ENCODE assay signal across 9 cellular contexts in the genomic region with DNA sequence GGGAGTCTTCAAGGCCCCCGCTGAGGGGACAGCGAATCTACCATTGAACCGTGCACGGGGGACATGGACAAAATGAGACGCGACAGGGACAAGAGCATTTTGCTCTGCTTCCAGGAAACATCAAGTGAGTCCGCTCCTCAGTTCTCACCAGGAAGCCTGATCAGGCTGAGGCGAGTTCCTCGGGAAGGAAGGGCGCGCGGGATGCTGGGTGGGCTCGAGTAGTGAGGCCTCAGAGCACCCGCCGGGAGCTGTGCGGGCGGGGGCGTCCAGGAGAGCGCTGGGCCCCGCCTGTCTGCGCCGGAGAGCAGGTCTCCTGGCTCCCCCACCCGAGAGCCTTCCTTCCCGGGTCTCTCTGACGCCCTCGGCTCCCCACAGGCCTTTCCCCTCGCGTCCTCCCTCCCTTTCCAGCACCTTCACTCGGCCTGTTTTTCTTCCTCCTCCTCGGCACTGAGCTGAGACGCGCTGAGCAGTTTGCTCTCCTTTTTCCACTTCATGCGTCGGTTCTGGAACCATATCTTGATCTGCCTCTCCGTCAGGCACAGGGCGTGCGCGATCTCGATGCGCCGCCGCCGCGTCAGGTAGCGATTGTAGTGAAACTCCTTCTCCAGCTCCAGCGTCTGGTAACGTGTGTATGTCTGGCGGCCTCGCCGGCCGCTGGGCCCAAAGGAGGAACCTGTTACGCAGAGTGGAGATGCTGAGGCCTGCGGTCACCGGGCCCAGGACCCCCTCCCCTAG. TPM values are rescaled to one million over a fixed set of nuclear protein-coding genes. Genes with fewer than 3 reads are reported as not detected.
DNase-seq lines count a peak whose midpoint lies in the region; ATAC-seq and TF ChIP-seq lines count a peak whose summit lies in the region.
"Had no signal": no experiment of that assay in that cellular context is flagged by ENCODE, and none has a peak within 500 bp of the region (broad histone marks: within the 10 kb centered on the region; RNA-seq: fewer than 3 reads in every experiment).

No MANE protein-coding gene starts in this region.

- no peaks in the 10 kb centered on the region for H3K36me3 Mint-ChIP-seq in CD4-positive, alpha-beta memory T cell
- H3K36me3 Mint-ChIP-seq in natural killer cell treated with Interleukin-12 subunit alpha and Interleukin-12 subunit beta and Interleukin-15 and Interleukin-18, amount 100 ng/mL, for 72 hours: no peaks in the 10 kb centered on the region

- DNase-seq in CD4-positive, alpha-beta memory T cell: peak in 1 of 5 donors; percentile 64
- DNase-seq in NT2/D1 (ENCODE audit: low read depth, low spot score): no peak
- no peak for DNase-seq in brain microvascular endothelial cell
- no peak for DNase-seq in natural killer cell treated with Interleukin-12 subunit alpha and Interleukin-12 subunit beta and Interleukin-15 and Interleukin-18, amount 100 ng/mL, for 72 hours (ENCODE audit: low spot score)
- DNase-seq in NOMO-1 (lab: John Stamatoyannopoulos, UW; ENCODE audit: unreplicated experiment in 2 of 2): no peak
- DNase-seq: left colon had no signal

- H3K4me1 ChIP-seq in CD4-positive, alpha-beta memory T cell (ENCODE audit: insufficient read depth, low read length): peaks cover 46% of the 10 kb centered on the region
- H3K4me1 ChIP-seq in NT2/D1 (ENCODE audit: insufficient read depth, insufficient read length): peaks cover 12% of the 10 kb centered on the region

- H3K9ac ChIP-seq in NT2/D1 (ENCODE audit: insufficient read length, low read depth): no peak overlapping the region

- POLR2A ChIA-PET in CD4-positive, alpha-beta memory T cell (lab: Charles Lee; ENCODE audit: partially characterized antibody): interaction anchor here (1.3 kb wide), 1 partner anchor 18 kb away, joined by 4 read pairs; no protein-coding TSS in a partner anchor

- intact Hi-C loops in CD4-positive, alpha-beta memory T cell (cut with micrococcal nuclease): no loop called here

- peaks cover 23 to 52% (median 42%) of the 10 kb centered on the region in 4 donors for H3K4me1 Mint-ChIP-seq in CD4-positive, alpha-beta memory T cell
- peaks cover 42 to 55% of the 10 kb centered on the region in 2 donors for H3K4me1 Mint-ChIP-seq in natural killer cell treated with Interleukin-12 subunit alpha and Interleukin-12 subunit beta and Interleukin-15 and Interleukin-18, amount 100 ng/mL, for 72 hours (ENCODE audit: low read depth in 2 of 2)

- no peaks in the 10 kb centered on the region for H3K9me3 ChIP-seq in CD4-positive, alpha-beta memory T cell (ENCODE audit: control insufficient read depth in 1 of 2, low read length in 2 of 2)
- H3K9me3 ChIP-seq in NT2/D1 (ENCODE audit: insufficient read depth, low read length): no peaks in the 10 kb centered on the region

- ATAC-seq in natural killer cell treated with Interleukin-12 subunit alpha and Interleukin-12 subunit beta and Interleukin-15 and Interleukin-18, amount 100 ng/mL, for 72 hours: no peak
- ATAC-seq in HG03439 (IDR thresholded peaks at IDR 0.05; ENCODE audit: unreplicated experiment) (no peak), HG03442 (IDR thresholded peaks at IDR 0.05; ENCODE audit: unreplicated experiment) (no peak), GM19328 (IDR thresholded peaks at IDR 0.05; ENCODE audit: unreplicated experiment) (no peak)
- ATAC-seq: left colon had no signal

- H3K4me3 Mint-ChIP-seq in CD4-positive, alpha-beta memory T cell: peak overlapping the region; percentile 67 to 93 (median 86)
- peak overlapping the region; percentile 83 for H3K4me3 Mint-ChIP-seq in natural killer cell treated with Interleukin-12 subunit alpha and Interleukin-12 subunit beta and Interleukin-15 and Interleukin-18, amount 100 ng/mL, for 72 hours

- H3K9me3 Mint-ChIP-seq in CD4-positive, alpha-beta memory T cell: no peaks in the 10 kb centered on the region
- H3K9me3 Mint-ChIP-seq in natural killer cell treated with Interleukin-12 subunit alpha and Interleukin-12 subunit beta and Interleukin-15 and Interleukin-18, amount 100 ng/mL, for 72 hours: no peaks in the 10 kb centered on the region

- no peaks in the 10 kb centered on the region for H3K36me3 ChIP-seq in CD4-positive, alpha-beta memory T cell (ENCODE audit: insufficient read depth, low read length)
- no peaks in the 10 kb centered on the region for H3K36me3 ChIP-seq in NT2/D1 (ENCODE audit: insufficient read depth, insufficient read length, low read length)
- no peaks in the 10 kb centered on the region for H3K36me3 ChIP-seq in brain microvascular endothelial cell (replicated peaks)

- TF ChIP-seq CTCF in brain microvascular endothelial cell (IDR thresholded peaks at IDR 0.05; ENCODE audit: low read depth, low read length, missing control alignments): no peak

- H3K27ac ChIP-seq in CD4-positive, alpha-beta memory T cell (ENCODE audit: low read depth, low read length): no peak overlapping the region
- no peak overlapping the region for H3K27ac ChIP-seq in brain microvascular endothelial cell

- peaks cover 55 to 78% of the 10 kb centered on the region in 2 donors for H3K27me3 Mint-ChIP-seq in CD4-positive, alpha-beta memory T cell
- H3K27me3 Mint-ChIP-seq in natural killer cell treated with Interleukin-12 subunit alpha and Interleukin-12 subunit beta and Interleukin-15 and Interleukin-18, amount 100 ng/mL, for 72 hours: peaks cover 62 to 71% of the 10 kb centered on the region in 2 donors

- peaks cover 65% of the 10 kb centered on the region for H3K27me3 ChIP-seq in CD4-positive, alpha-beta memory T cell (ENCODE audit: insufficient read depth, low read length)
- H3K27me3 ChIP-seq in NT2/D1 (ENCODE audit: insufficient read depth, insufficient read length) (peaks cover 100% of the 10 kb centered on the region), brain microvascular endothelial cell (replicated peaks) (peaks cover 96% of the 10 kb centered on the region)

- peak overlapping the region in 1 of 2 donors; percentile 47 for H3K4me3 ChIP-seq in CD4-positive, alpha-beta memory T cell (ENCODE audit: low read length in 2 of 2)
- peak overlapping the region; percentile 31 for H3K4me3 ChIP-seq in NT2/D1 (ENCODE audit: insufficient read length, low read depth)
- peak overlapping the region; percentile 51 for H3K4me3 ChIP-seq in brain microvascular endothelial cell (ENCODE audit: low read depth, low read length)

- in situ Hi-C loops in brain microvascular endothelial cell (cut with HindIII; ENCODE audit: low pct_ligation_motif_present, low sequenced_read_pairs): no loop called here

- CTCF ChIA-PET in CD4-positive, alpha-beta memory T cell (lab: Charles Lee; ENCODE audit: partially characterized antibody): interaction anchor here (0.6 to 6.0 kb wide), 7 partner anchors 12 to 288 kb away, joined by 3 to 59 read pairs (median 3); no protein-coding TSS in a partner anchor

- H3K27ac Mint-ChIP-seq in CD4-positive, alpha-beta memory T cell: peak overlapping the region in 4 of 7 donors; percentile 23 to 73 (median 42)
- peak overlapping the region in 1 of 2 donors; percentile 20 for H3K27ac Mint-ChIP-seq in natural killer cell treated with Interleukin-12 subunit alpha and Interleukin-12 subunit beta and Interleukin-15 and Interleukin-18, amount 100 ng/mL, for 72 hours

RNA-seq across cellular contexts. Expression of a gene that starts 2.6 kb away (rescaled TPM):
- total RNA-seq in CD4-positive, alpha-beta memory T cell: not detected
- polyA plus RNA-seq in CD4-positive, alpha-beta memory T cell: not detected
- total RNA-seq in natural killer cell treated with Interleukin-12 subunit alpha and Interleukin-12 subunit beta and Interleukin-15 and Interleukin-18, amount 100 ng/mL, for 72 hours: under 1 TPM in 1 of 2 donors, not detected in 1; 0.70 TPM

RNA-seq across cellular contexts. Expression of a gene that starts 6.1 kb away (rescaled TPM):
- 10 to 100 TPM; 11.2 to 14.5 TPM for total RNA-seq in CD4-positive, alpha-beta memory T cell
- under 1 TPM in 1 of 2 donors, not detected in 1; 0.10 TPM for polyA plus RNA-seq in CD4-positive, alpha-beta memory T cell
- total RNA-seq in natural killer cell treated with Interleukin-12 subunit alpha and Interleukin-12 subunit beta and Interleukin-15 and Interleukin-18, amount 100 ng/mL, for 72 hours: 10 to 100 TPM in 1 of 2 donors, 1 to 10 TPM in 1; 9.0 to 15.4 TPM

RNA-seq across cellular contexts. Expression of a gene that starts 8.6 kb away (rescaled TPM):
- total RNA-seq in CD4-positive, alpha-beta memory T cell: under 1 TPM in 1 of 2 experiments, not detected in 1; 0.38 TPM
- polyA plus RNA-seq in CD4-positive, alpha-beta memory T cell: not detected
- 1 to 10 TPM; 1.9 to 2.2 TPM for total RNA-seq in natural killer cell treated with Interleukin-12 subunit alpha and Interleukin-12 subunit beta and Interleukin-15 and Interleukin-18, amount 100 ng/mL, for 72 hours

RNA-seq across cellular contexts. Expression of a gene that starts 14.7 kb away (rescaled TPM):
- under 1 TPM in 1 of 2 experiments, not detected in 1; 0.25 TPM for total RNA-seq in CD4-positive, alpha-beta memory T cell
- 1 to 10 TPM in 1 of 2 donors, under 1 TPM in 1; 0.23 to 1.3 TPM for polyA plus RNA-seq in CD4-positive, alpha-beta memory T cell
- total RNA-seq in natural killer cell treated with Interleukin-12 subunit alpha and Interleukin-12 subunit beta and Interleukin-15 and Interleukin-18, amount 100 ng/mL, for 72 hours: 1 to 10 TPM; 1.1 to 2.7 TPM

RNA-seq across cellular contexts. Expression of a gene that starts 18.0 kb away (rescaled TPM):
- 1 to 10 TPM; 3.1 to 4.5 TPM for total RNA-seq in CD4-positive, alpha-beta memory T cell
- polyA plus RNA-seq in CD4-positive, alpha-beta memory T cell: under 1 TPM; 0.11 to 0.13 TPM
- total RNA-seq in natural killer cell treated with Interleukin-12 subunit alpha and Interleukin-12 subunit beta and Interleukin-15 and Interleukin-18, amount 100 ng/mL, for 72 hours: 1 to 10 TPM; 6.9 to 8.2 TPM
